1 cellular context compared by ENCODE assay signal in genomic region chr12:45725631-45726593, GRCh38.
A peak's percentile ranks its signal among the peaks of the same experiment; 100 is the strongest.
TF ChIP-seq lines count a peak whose summit lies in the region.

No MANE protein-coding gene starts in this region.

TF ChIP-seq in HepG2, 621 proteins besides CTCF, POLR2A, EP300 and RAD21 (continued from another document and continues in another):
- TF ChIP-seq NFAT5 (CRISPR knock-in tag; IDR thresholded peaks at IDR 0.05) (no peak), HMGXB4 (CRISPR knock-in tag; IDR thresholded peaks at IDR 0.05; ENCODE audit: borderline replicate concordance in 1 of 2, low read depth in 1 of 2) (peak; percentile 33 to 81; a peak in 3 of 4 replicates), ZNF841 (CRISPR knock-in tag; IDR thresholded peaks at IDR 0.05; ENCODE audit: borderline replicate concordance) (no peak), BCL3 (CRISPR knock-in tag; IDR thresholded peaks at IDR 0.05) (no peak), NCOR1 (IDR thresholded peaks at IDR 0.05; ENCODE audit: borderline replicate concordance, low read length) (no peak), E2F1 (CRISPR knock-in tag; IDR thresholded peaks at IDR 0.05) (peak; percentile 32; the same call in 1 of the 2 replicates), ZNF407 (CRISPR knock-in tag; IDR thresholded peaks at IDR 0.05; ENCODE audit: not compliant biosample characterization) (no peak), KLF12 (CRISPR knock-in tag; IDR thresholded peaks at IDR 0.05; ENCODE audit: borderline replicate concordance) (0 out of 2 replicates have a peak, but pooled peaks have one; percentile 37), MBD4 (IDR thresholded peaks at IDR 0.05; ENCODE audit: borderline replicate concordance, low read length) (0 out of 2 replicates have a peak, but pooled peaks have one; percentile 33), ZHX1 (CRISPR knock-in tag; IDR thresholded peaks at IDR 0.05; ENCODE audit: low read depth) (no peak), SKI (IDR thresholded peaks at IDR 0.05; ENCODE audit: partially characterized antibody) (no peak), RNF2 (conservative IDR thresholded peaks at IDR 0.05; ENCODE audit: low read depth) (no peak), ZNF800 (CRISPR knock-in tag; IDR thresholded peaks at IDR 0.05) (peak; percentile 40; the same call in 1 of the 2 replicates), ARID3A (IDR thresholded peaks at IDR 0.05; ENCODE audit: low read depth, low read length) (peak; percentile 80; the same call in 1 of the 2 replicates), MAFF (IDR thresholded peaks at IDR 0.05; ENCODE audit: low read depth, low read length) (peak; percentile 73), STAG1 (CRISPR knock-in tag; IDR thresholded peaks at IDR 0.05) (peak; percentile 39), SAP130 (CRISPR knock-in tag; IDR thresholded peaks at IDR 0.05; ENCODE audit: low read depth) (peak; percentile 48; the same call in 1 of the 2 replicates), STAT6 (CRISPR knock-in tag; IDR thresholded peaks at IDR 0.05; ENCODE audit: borderline replicate concordance) (no peak)
